9 cellular contexts compared by ENCODE assay signal in genomic region chr2:42859006-42859552, GRCh38.
DNase-seq lines count a peak whose midpoint lies in the region; ATAC-seq and TF ChIP-seq lines count a peak whose summit lies in the region.
"Had no signal": no experiment of that assay in that cellular context is flagged by ENCODE, and none has a peak within 500 bp of the region (broad histone marks: within the 10 kb centered on the region; RNA-seq: fewer than 3 reads in every experiment).

No MANE protein-coding gene starts in this region.

- H3K4me1 ChIP-seq in cardiac muscle cell (ENCODE audit: low read depth) (peaks cover 1% of the 10 kb centered on the region), right cardiac atrium (ENCODE audit: control insufficient read depth, insufficient read depth, low read length) (peaks cover 6% of the 10 kb centered on the region)

- TF ChIP-seq CTCF in cardiac muscle cell (IDR thresholded peaks at IDR 0.05; ENCODE audit: low read depth, low read length), result peak; percentile 91

- no peaks in the 10 kb centered on the region for H3K27me3 ChIP-seq in cardiac muscle cell
- no peaks in the 10 kb centered on the region for H3K27me3 ChIP-seq in right cardiac atrium (ENCODE audit: control insufficient read depth, insufficient read depth)

- ATAC-seq in right cardiac atrium, result no peak
- ATAC-seq in left colon, result peak; percentile 75
- no peak for ATAC-seq in GM18909 (IDR thresholded peaks at IDR 0.05; ENCODE audit: poor library complexity, unreplicated experiment)

- H3K27ac ChIP-seq in cardiac muscle cell, result no peak overlapping the region
- H3K27ac ChIP-seq in right cardiac atrium (ENCODE audit: low read length), result no peak overlapping the region

- peaks cover 3% of the 10 kb centered on the region for H3K4me1 Mint-ChIP-seq in T-helper 2 cell treated with Interferon-gamma antibody and Interleukin-4, amounts not matched to agents 5 μg/mL and 100 μg/mL, for 36 hours (ENCODE audit: low read depth)

- H3K4me3 ChIP-seq in cardiac muscle cell, result no peak overlapping the region
- no peak overlapping the region for H3K4me3 ChIP-seq in right cardiac atrium (ENCODE audit: low read length)
- H3K4me3 ChIP-seq: skin epidermis had no signal

- intact Hi-C loops in right cardiac atrium (cut with DNase I), result loop anchor here in 1 of 4 donors (10.0 kb wide), 1 partner anchor 366 kb away; the partner anchor contains the start of gene ZFP36L2
- intact Hi-C loops in left colon (cut with DNase I, micrococcal nuclease), result no loop called here

- H3K27ac Mint-ChIP-seq in T-helper 2 cell treated with Interferon-gamma antibody and Interleukin-4, amounts not matched to agents 5 μg/mL and 100 μg/mL, for 36 hours, result no peak overlapping the region

- no peaks in the 10 kb centered on the region for H3K36me3 ChIP-seq in cardiac muscle cell

- H3K4me3 Mint-ChIP-seq in T-helper 2 cell treated with Interferon-gamma antibody and Interleukin-4, amounts not matched to agents 5 μg/mL and 100 μg/mL, for 36 hours, result no peak overlapping the region

- no peaks in the 10 kb centered on the region for H3K27me3 Mint-ChIP-seq in T-helper 2 cell treated with Interferon-gamma antibody and Interleukin-4, amounts not matched to agents 5 μg/mL and 100 μg/mL, for 36 hours (ENCODE audit: low read depth)

- DNase-seq in cardiac muscle cell (ENCODE audit: low read depth in 1 of 2, low spot score in 1 of 2) (peak; percentile 66 to 88), right cardiac atrium (no peak), NCI-H146 (lab: John Stamatoyannopoulos, UW) (peak; percentile 56), astrocyte of the hippocampus (ENCODE audit: low read depth, low spot score) (peak; percentile 91), left colon (peak in 1 of 2 donors; percentile 85)
- peak; percentile 39 for DNase-seq in T-helper 2 cell treated with Interferon-gamma antibody and Interleukin-4, amounts not matched to agents 5 μg/mL and 100 μg/mL, for 36 hours (ENCODE audit: low spot score)
- DNase-seq in stimulated activated CD4-positive, alpha-beta T cell treated with anti-CD3 and anti-CD28 coated beads, TNF-alpha, amount 100 ng/mL, for 48 hours (ENCODE audit: low read depth in 3 of 3), result peak; percentile 36 to 72 (median 62)

- H3K9me3 ChIP-seq in cardiac muscle cell (ENCODE audit: low read depth), result no peaks in the 10 kb centered on the region
- no peaks in the 10 kb centered on the region for H3K9me3 ChIP-seq in right cardiac atrium (ENCODE audit: control insufficient read depth, low read length)

- H3K9me3 Mint-ChIP-seq in T-helper 2 cell treated with Interferon-gamma antibody and Interleukin-4, amounts not matched to agents 5 μg/mL and 100 μg/mL, for 36 hours, result peaks cover 9% of the 10 kb centered on the region

- no peaks in the 10 kb centered on the region for H3K36me3 Mint-ChIP-seq in T-helper 2 cell treated with Interferon-gamma antibody and Interleukin-4, amounts not matched to agents 5 μg/mL and 100 μg/mL, for 36 hours (ENCODE audit: low read depth)

- 27% methylated on average over 2 of the region's 2 CpGs for whole genome bisulfite sequencing in right cardiac atrium

Comparison
In these comparisons a context has a peak if more than half of its experiments do, and no peak if none do; other contexts are left out.
1. DNase-seq: peak in cardiac muscle cell (2 of 2), NCI-H146 (single experiment), T-helper 2 cell treated with Interferon-gamma antibody and Interleukin-4, amounts not matched to agents 5 μg/mL and 100 μg/mL, for 36 hours (single experiment), astrocyte of the hippocampus (single experiment) and stimulated activated CD4-positive, alpha-beta T cell treated with anti-CD3 and anti-CD28 coated beads, TNF-alpha, amount 100 ng/mL, for 48 hours (3 of 3); none in right cardiac atrium (0 of 3).